ENCODE assay signal across 8 cellular contexts in the genomic region with DNA sequence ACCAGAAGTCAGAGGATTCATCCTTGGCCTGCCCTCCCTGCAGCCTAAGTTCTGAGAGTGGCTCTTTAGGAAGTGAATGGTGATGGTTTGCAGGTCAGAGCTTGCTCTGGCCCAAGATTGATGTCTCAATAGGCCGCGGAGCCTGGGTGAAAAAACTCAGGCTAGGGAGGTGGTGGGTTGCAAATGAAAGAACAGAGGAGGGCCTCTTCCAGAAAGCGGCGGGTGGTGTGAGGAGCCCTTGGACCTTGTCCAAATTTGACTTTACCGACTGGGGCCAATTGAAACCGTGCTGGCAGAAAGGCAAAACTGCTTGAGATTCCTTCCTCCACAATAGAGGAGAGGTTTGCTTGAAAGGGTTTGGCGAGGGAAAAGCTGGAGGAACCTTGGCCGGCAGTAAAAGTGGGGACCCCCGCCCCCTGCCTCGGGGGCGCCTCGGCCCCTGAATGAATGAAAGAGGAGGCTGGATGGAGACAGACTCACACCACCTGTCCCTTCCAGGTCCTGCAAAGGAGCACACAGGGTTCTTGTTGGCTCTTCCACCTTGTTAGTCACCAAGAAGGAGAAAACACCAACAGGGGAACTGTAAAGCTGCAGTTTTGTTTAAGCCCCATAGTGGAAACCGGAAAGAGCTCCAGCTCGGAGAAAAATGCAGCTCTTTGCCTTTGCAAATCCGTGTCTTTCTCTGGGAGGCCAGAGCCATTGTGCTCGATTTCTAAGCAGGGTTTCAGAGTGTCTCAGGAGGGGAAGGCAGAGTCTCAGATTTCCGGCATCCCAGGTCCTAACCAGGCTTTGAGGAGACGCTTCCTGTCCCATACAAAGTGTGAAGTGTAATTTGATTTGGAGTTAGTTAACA.
A peak's percentile ranks its signal among the peaks of the same experiment; 100 is the strongest.
DNase-seq lines count a peak whose midpoint lies in the region; ATAC-seq lines count a peak whose summit lies in the region.

No MANE protein-coding gene starts in this region.

- H3K79me2 ChIP-seq in trophoblast cell (ENCODE audit: control insufficient read depth, insufficient read depth, low read length, poor library complexity) = peaks cover 14% of the 10 kb centered on the region

- H3K36me3 ChIP-seq in trophoblast cell (ENCODE audit: control insufficient read depth in 1 of 2, insufficient read depth in 2 of 2, low read length in 2 of 2) = peaks cover 4 to 7% of the 10 kb centered on the region in 2 experiments

- H2AK5ac ChIP-seq in trophoblast cell (ENCODE audit: low read length) = peak overlapping the region; percentile 69

- H3K4me3 ChIP-seq in trophoblast cell (ENCODE audit: low read depth, low read length) = no peak overlapping the region

- peak overlapping the region; percentile 88 for H3K27ac Mint-ChIP-seq in activated T-helper 1 cell treated with anti-CD3 and anti-CD28 coated beads, Interleukin-12 subunit alpha, Interleukin-12 subunit beta, Interleukin-2, Interleukin-4 antibody, amounts not matched to agents 30 ng/mL and 10 ng/mL and 1 ng/mL, durations not matched to agents 14 hours and 24 hours and 36 hours

- peak overlapping the region; percentile 37 for H2AFZ ChIP-seq in trophoblast cell (ENCODE audit: insufficient read depth, low read length, poor library complexity)

- peak overlapping the region; percentile 93 for H2BK120ac ChIP-seq in trophoblast cell (ENCODE audit: insufficient read depth, low read length, poor library complexity)

- peak overlapping the region; percentile 95 for H3K27ac ChIP-seq in trophoblast cell (ENCODE audit: low read depth, low read length)

- peak overlapping the region; percentile 93 for H2BK12ac ChIP-seq in trophoblast cell (ENCODE audit: low read length)

- H4K91ac ChIP-seq in trophoblast cell (ENCODE audit: low read depth, low read length) = peak overlapping the region; percentile 94

- peaks cover 67 to 72% of the 10 kb centered on the region in 2 experiments for H3K4me1 ChIP-seq in trophoblast cell (ENCODE audit: control insufficient read depth in 1 of 2, insufficient read depth in 2 of 2, low read length in 2 of 2)

- H3K4ac ChIP-seq in trophoblast cell (ENCODE audit: low read depth, low read length) = peak overlapping the region; percentile 72

- WGBS in trophoblast cell (ENCODE audit: extremely low coverage, insufficient coverage, insufficient read length) = no CpG with 5 or more reads among the region's 18 CpGs

- H3K18ac ChIP-seq in trophoblast cell (ENCODE audit: low read length) = peak overlapping the region; percentile 85

- H3K14ac ChIP-seq in trophoblast cell (ENCODE audit: low read length) = peak overlapping the region; percentile 76

- peaks cover 6% of the 10 kb centered on the region for H3K9me3 Mint-ChIP-seq in activated T-helper 1 cell treated with anti-CD3 and anti-CD28 coated beads, Interleukin-12 subunit alpha, Interleukin-12 subunit beta, Interleukin-2, Interleukin-4 antibody, amounts not matched to agents 30 ng/mL and 10 ng/mL and 1 ng/mL, durations not matched to agents 14 hours and 24 hours and 36 hours

- H3K9me3 ChIP-seq in trophoblast cell (ENCODE audit: insufficient read depth, low read depth, low read length) = no peaks in the 10 kb centered on the region

- peak overlapping the region; percentile 59 for H3K4me3 Mint-ChIP-seq in activated T-helper 1 cell treated with anti-CD3 and anti-CD28 coated beads, Interleukin-12 subunit alpha, Interleukin-12 subunit beta, Interleukin-2, Interleukin-4 antibody, amounts not matched to agents 30 ng/mL and 10 ng/mL and 1 ng/mL, durations not matched to agents 14 hours and 24 hours and 36 hours

- H4K12ac ChIP-seq in trophoblast cell (ENCODE audit: low read depth, low read length) = no peak overlapping the region

- no peak for ATAC-seq in HG03280 (IDR thresholded peaks at IDR 0.05; ENCODE audit: unreplicated experiment)
- no peak for ATAC-seq in GM18868 (IDR thresholded peaks at IDR 0.05; ENCODE audit: unreplicated experiment)

- peak overlapping the region; percentile 8 for H3K9ac ChIP-seq in trophoblast cell (ENCODE audit: low read length)

- H3K79me1 ChIP-seq in trophoblast cell (ENCODE audit: low read length) = peaks cover 48% of the 10 kb centered on the region

- H3K36me3 Mint-ChIP-seq in activated T-helper 1 cell treated with anti-CD3 and anti-CD28 coated beads, Interleukin-12 subunit alpha, Interleukin-12 subunit beta, Interleukin-2, Interleukin-4 antibody, amounts not matched to agents 30 ng/mL and 10 ng/mL and 1 ng/mL, durations not matched to agents 14 hours and 24 hours and 36 hours (ENCODE audit: low read depth) = peaks cover 53% of the 10 kb centered on the region

- intact Hi-C loops in activated T-helper 1 cell treated with anti-CD3 and anti-CD28 coated beads, Interleukin-12 subunit alpha, Interleukin-12 subunit beta, Interleukin-2, Interleukin-4 antibody, amounts not matched to agents 30 ng/mL and 10 ng/mL and 1 ng/mL, durations not matched to agents 14 hours and 24 hours and 36 hours (cut with micrococcal nuclease) = loop anchor here (1.0 to 5.0 kb wide), 7 partner anchors 12 to 141 kb away; no protein-coding TSS in a partner anchor

- DNase-seq in ELF-1 (ENCODE audit: low read depth, low spot score) = peak; percentile 63
- peak; percentile 73 for DNase-seq in NCI-H1105 (lab: John Stamatoyannopoulos, UW)
- DNase-seq in activated T-helper 1 cell treated with anti-CD3 and anti-CD28 coated beads, Interleukin-12 subunit alpha, Interleukin-12 subunit beta, Interleukin-2, Interleukin-4 antibody, amounts not matched to agents 30 ng/mL and 10 ng/mL and 1 ng/mL, durations not matched to agents 14 hours and 24 hours and 36 hours (ENCODE audit: low spot score) = no peak
- peak; percentile 72 for DNase-seq in foreskin melanocyte
- DNase-seq in trophoblast cell = no peak
- DNase-seq in GF-D8 (lab: John Stamatoyannopoulos, UW) = no peak

- no peak overlapping the region for H3K23ac ChIP-seq in trophoblast cell (ENCODE audit: low read length)

- peak overlapping the region; percentile 90 for H2BK5ac ChIP-seq in trophoblast cell (ENCODE audit: low read depth, low read length, poor library complexity)

- peak overlapping the region; percentile 70 for H4K8ac ChIP-seq in trophoblast cell (ENCODE audit: low read depth, low read length)

- H3K27me3 Mint-ChIP-seq in activated T-helper 1 cell treated with anti-CD3 and anti-CD28 coated beads, Interleukin-12 subunit alpha, Interleukin-12 subunit beta, Interleukin-2, Interleukin-4 antibody, amounts not matched to agents 30 ng/mL and 10 ng/mL and 1 ng/mL, durations not matched to agents 14 hours and 24 hours and 36 hours (ENCODE audit: insufficient read depth) = no peaks in the 10 kb centered on the region

- peaks cover 83% of the 10 kb centered on the region for H3K4me1 Mint-ChIP-seq in activated T-helper 1 cell treated with anti-CD3 and anti-CD28 coated beads, Interleukin-12 subunit alpha, Interleukin-12 subunit beta, Interleukin-2, Interleukin-4 antibody, amounts not matched to agents 30 ng/mL and 10 ng/mL and 1 ng/mL, durations not matched to agents 14 hours and 24 hours and 36 hours (ENCODE audit: low read depth)

- peak overlapping the region; percentile 54 for H3K4me2 ChIP-seq in trophoblast cell (ENCODE audit: low read length)

- no peaks in the 10 kb centered on the region for H3K27me3 ChIP-seq in trophoblast cell (ENCODE audit: insufficient read depth, low read length)

Comparison
In these comparisons a context has a peak if more than half of its experiments do, and no peak if none do; other contexts are left out.
1. DNase-seq: peak in ELF-1 (single experiment), NCI-H1105 (single experiment) and foreskin melanocyte (single experiment); none in activated T-helper 1 cell treated with anti-CD3 and anti-CD28 coated beads, Interleukin-12 subunit alpha, Interleukin-12 subunit beta, Interleukin-2, Interleukin-4 antibody, amounts not matched to agents 30 ng/mL and 10 ng/mL and 1 ng/mL, durations not matched to agents 14 hours and 24 hours and 36 hours (single experiment), trophoblast cell (0 of 2) and GF-D8 (single experiment).